ENCODE assay signal across 7 cellular contexts in genomic region chr12:2641209-2641608, GRCh38.
DNase-seq lines count a peak whose midpoint lies in the region; ATAC-seq and TF ChIP-seq lines count a peak whose summit lies in the region.

No MANE protein-coding gene starts in this region.

- H3K4me3 ChIP-seq in H7 (ENCODE audit: insufficient read depth, low read depth, low read length) (no peak overlapping the region), SK-N-SH (ENCODE audit: low read depth in 2 of 2, low read length in 1 of 2) (no peak overlapping the region), gastroesophageal sphincter (no peak overlapping the region)

- CTCF ChIA-PET in SK-N-SH (lab: Yijun Ruan, JAX), result interaction anchor here (1.1 to 1.6 kb wide), 2 partner anchors 15 to 701 kb away, joined by 3 to 4 read pairs; no protein-coding TSS in a partner anchor

- peak; percentile 84 for DNase-seq in H7
- no peak for DNase-seq in SK-N-SH
- DNase-seq in stimulated activated CD8-positive, alpha-beta memory T cell treated with anti-CD3 and anti-CD28 coated beads, Interleukin-4, amount 100 ng/mL, for 48 hours, result peak; percentile 35
- no peak for DNase-seq in NCI-H128 (lab: John Stamatoyannopoulos, UW; ENCODE audit: unreplicated experiment)
- DNase-seq in DMS153 (lab: John Stamatoyannopoulos, UW), result no peak

- peak overlapping the region; percentile 36; the same call in 1 of the 2 replicates for H3K4me2 ChIP-seq in SK-N-SH

- H3K9me3 ChIP-seq in SK-N-SH (no peaks in the 10 kb centered on the region), gastroesophageal sphincter (no peaks in the 10 kb centered on the region)

- no peak for TF ChIP-seq RAD21 in SK-N-SH (IDR thresholded peaks at IDR 0.05; ENCODE audit: low read length)

- peak; percentile 37 for ATAC-seq in gastroesophageal sphincter
- ATAC-seq in GM19023 (IDR thresholded peaks at IDR 0.05; ENCODE audit: unreplicated experiment), result no peak

- POLR2A ChIA-PET in SK-N-SH (lab: Yijun Ruan, JAX), result no interaction called here

- H3K36me3 ChIP-seq in H7 (replicated peaks; ENCODE audit: control insufficient read depth, insufficient read depth, low read length) (no peaks in the 10 kb centered on the region), SK-N-SH (replicated peaks in 1 of 2; ENCODE audit: control insufficient read depth in 1 of 2, insufficient read depth in 2 of 2, low read length in 1 of 2) (no peaks in the 10 kb centered on the region), gastroesophageal sphincter (peaks cover 0 to 27% of the 10 kb centered on the region in 2 donors)

- peak; percentile 58 for TF ChIP-seq CTCF in SK-N-SH (IDR thresholded peaks at IDR 0.05)
- TF ChIP-seq CTCF in gastroesophageal sphincter (IDR thresholded peaks at IDR 0.05), result no peak

- H2AFZ ChIP-seq in SK-N-SH (ENCODE audit: low read depth), result peak overlapping the region; percentile 84

- 80% methylated on average over 6 of the region's 6 CpGs for WGBS in SK-N-SH (ENCODE audit: low lambda C conversion rate)
- WGBS in gastroesophageal sphincter (ENCODE audit: low coverage in 1 of 2), 2 donors, result 60 to 81% methylated on average over 3 to 6 of the region's 6 CpGs

- TF ChIP-seq POLR2A in gastroesophageal sphincter (IDR thresholded peaks at IDR 0.05), result no peak

- H3K4me1 ChIP-seq in SK-N-SH (ENCODE audit: control insufficient read depth in 1 of 2, insufficient read depth in 2 of 2, low read depth in 1 of 2, low read length in 1 of 2), result peaks cover 2 to 12% of the 10 kb centered on the region in 2 experiments; a peak in 3 of 4 replicates
- H3K4me1 ChIP-seq in gastroesophageal sphincter, result peaks cover 0 to 25% (median 8%) of the 10 kb centered on the region in 3 donors

- no peaks in the 10 kb centered on the region for H3K9me2 ChIP-seq in SK-N-SH

- peak overlapping the region; percentile 59 for H3K9ac ChIP-seq in SK-N-SH

- peaks cover 6% of the 10 kb centered on the region for H3F3A ChIP-seq in SK-N-SH (replicated peaks; ENCODE audit: insufficient read depth)

- H3K27me3 ChIP-seq in H7 (ENCODE audit: control insufficient read depth, insufficient read depth, low read length) (no peaks in the 10 kb centered on the region), SK-N-SH (ENCODE audit: insufficient read depth) (no peaks in the 10 kb centered on the region), gastroesophageal sphincter (no peaks in the 10 kb centered on the region)

- no peak for TF ChIP-seq EP300 in SK-N-SH (IDR thresholded peaks at IDR 0.05; ENCODE audit: borderline replicate concordance in 1 of 2, low read depth in 1 of 2, low read length in 1 of 2)
- no peak for TF ChIP-seq EP300 in gastroesophageal sphincter (IDR thresholded peaks at IDR 0.05)

- no peaks in the 10 kb centered on the region for H4K20me1 ChIP-seq in SK-N-SH (ENCODE audit: insufficient read depth)

- no peaks in the 10 kb centered on the region for H3K79me2 ChIP-seq in SK-N-SH (ENCODE audit: insufficient read depth)

- H3K27ac ChIP-seq in SK-N-SH (ENCODE audit: low read depth in 2 of 2, low read length in 1 of 2) (peak overlapping the region in 1 of 2 experiments; percentile 77; a peak in 2 of 4 replicates), gastroesophageal sphincter (peak overlapping the region in 3 of 4 donors; percentile 8 to 60 (median 56))

TF ChIP-seq in SK-N-SH, 30 proteins besides CTCF, POLR2A, EP300 and RAD21:
- TF ChIP-seq YY1 (IDR thresholded peaks at IDR 0.05; ENCODE audit: low read depth) (no peak), FOXM1 (IDR thresholded peaks at IDR 0.05; ENCODE audit: low read depth) (no peak)

Comparison
In these comparisons a context has a peak if more than half of its experiments do, and no peak if none do; other contexts are left out.
1. DNase-seq: peak in H7 (single experiment) and stimulated activated CD8-positive, alpha-beta memory T cell treated with anti-CD3 and anti-CD28 coated beads, Interleukin-4, amount 100 ng/mL, for 48 hours (single experiment); none in SK-N-SH (single experiment), NCI-H128 (single experiment) and DMS153 (single experiment).